Comparison of ENCODE assay signal across 8 cellular contexts in genomic region chr16:56931769-56932587, GRCh38. TPM values are rescaled to one million over a fixed set of nuclear protein-coding genes. Genes with fewer than 3 reads are reported as not detected.
DNase-seq lines count a peak whose midpoint lies in the region; ATAC-seq and TF ChIP-seq lines count a peak whose summit lies in the region.

Gene HERPUD1, plus strand, starts transcription at chr16:56932142. Its CDS starts 103 bp downstream, at chr16:56932245.

- TF ChIP-seq CTCF in GM12872 (IDR thresholded peaks at IDR 0.05; ENCODE audit: insufficient read depth, low read depth, low read length): peak; percentile 11; the same call in 1 of the 3 replicates
- TF ChIP-seq CTCF in transverse colon (IDR thresholded peaks at IDR 0.05): peak in 3 of 5 experiments; percentile 23 to 48 (median 34)

- peaks cover 45% of the 10 kb centered on the region for H3K36me3 Mint-ChIP-seq in activated naive CD8-positive, alpha-beta T cell treated with anti-CD3 and anti-CD28 coated beads, Interleukin-2, amount 50 U/mL, for 24 hours (ENCODE audit: low read depth)

- H4K12ac ChIP-seq in trophoblast cell (ENCODE audit: low read depth, low read length): peak within 1 kb of the TSS; percentile 95

- peak; percentile 98 for TF ChIP-seq POLR2A in transverse colon (IDR thresholded peaks at IDR 0.05)

- H3K36me3 ChIP-seq in trophoblast cell (ENCODE audit: control insufficient read depth in 1 of 2, insufficient read depth in 2 of 2, low read length in 2 of 2) (peaks cover 4 to 8% of the 10 kb centered on the region in 2 experiments), transverse colon (peaks cover 0 to 21% (median 6%) of the 10 kb centered on the region in 4 donors)

- in situ Hi-C loops in transverse colon (cut with MboI; ENCODE audit: low pct_ligation_motif_present in 1 of 4, low pct_unique_long_range_greater_than_20kb in 1 of 4, low sequenced_read_pairs in 3 of 4): no loop called here

- no peaks in the 10 kb centered on the region for H3K27me3 ChIP-seq in trophoblast cell (ENCODE audit: insufficient read depth, low read length)
- H3K27me3 ChIP-seq in transverse colon: no peaks in the 10 kb centered on the region

- H3K9me3 ChIP-seq in trophoblast cell (ENCODE audit: insufficient read depth, low read depth, low read length) (no peaks in the 10 kb centered on the region), transverse colon (no peaks in the 10 kb centered on the region)

- no peaks in the 10 kb centered on the region for H3K27me3 Mint-ChIP-seq in activated naive CD8-positive, alpha-beta T cell treated with anti-CD3 and anti-CD28 coated beads, Interleukin-2, amount 50 U/mL, for 24 hours

- peak within 1 kb of the TSS; percentile 96 for H3K4ac ChIP-seq in trophoblast cell (ENCODE audit: low read depth, low read length)

- H3K4me3 ChIP-seq in trophoblast cell (ENCODE audit: low read depth, low read length) (peak within 1 kb of the TSS; percentile 96), transverse colon (peak within 1 kb of the TSS; percentile 88 to 94 (median 91))

- peak within 1 kb of the TSS; percentile 92 for H3K4me3 Mint-ChIP-seq in activated naive CD8-positive, alpha-beta T cell treated with anti-CD3 and anti-CD28 coated beads, Interleukin-2, amount 50 U/mL, for 24 hours

- ATAC-seq in HG02763 (IDR thresholded peaks at IDR 0.05; ENCODE audit: unreplicated experiment) (peak; percentile 91), Right ventricle myocardium superior (ENCODE audit: poor library complexity) (peak; percentile 96)
- peak; percentile 96 for ATAC-seq in activated naive CD8-positive, alpha-beta T cell treated with anti-CD3 and anti-CD28 coated beads, Interleukin-2, amount 50 U/mL, for 24 hours

- WGBS in trophoblast cell (ENCODE audit: extremely low coverage, insufficient coverage, insufficient read length): no CpG with 5 or more reads among the region's 86 CpGs
- WGBS in transverse colon (ENCODE audit: low coverage in 1 of 2), 2 donors: 1% methylated on average over 59 of the region's 86 CpGs; no CpG with 5 or more reads in 1 of the 2 donors

- H3K27ac ChIP-seq in trophoblast cell (ENCODE audit: low read depth, low read length): peak within 1 kb of the TSS; percentile 78
- H3K27ac ChIP-seq in transverse colon: peak within 1 kb of the TSS; percentile 97 to 100 (median 98)

- peak within 1 kb of the TSS; percentile 47 for H2AK5ac ChIP-seq in trophoblast cell (ENCODE audit: low read length)

- peak; percentile 88 for DNase-seq in NCI-H1417 treated with DMSO at 0.1 percent for 48 hours (lab: John Stamatoyannopoulos, UW)
- DNase-seq in SW480 (ENCODE audit: low spot score): peak; percentile 97
- peak; percentile 99 for DNase-seq in activated naive CD8-positive, alpha-beta T cell treated with anti-CD3 and anti-CD28 coated beads, Interleukin-2, amount 50 U/mL, for 24 hours
- DNase-seq in Right ventricle myocardium superior: peak; percentile 99
- peak; percentile 97 to 99 for DNase-seq in trophoblast cell
- DNase-seq in transverse colon: peak; percentile 99

- peak within 1 kb of the TSS; percentile 78 for H3K9ac ChIP-seq in trophoblast cell (ENCODE audit: low read length)

- H3K4me2 ChIP-seq in trophoblast cell (ENCODE audit: low read length): peak within 1 kb of the TSS; percentile 89

- peak within 1 kb of the TSS; percentile 87 for H2AFZ ChIP-seq in trophoblast cell (ENCODE audit: insufficient read depth, low read length, poor library complexity)

- H3K14ac ChIP-seq in trophoblast cell (ENCODE audit: low read length): peak within 1 kb of the TSS; percentile 95

- intact Hi-C loops in Right ventricle myocardium superior (cut with DNase I) (loop anchor here (5.0 kb wide), 1 partner anchor 65 kb away; the partner anchor contains the start of gene SLC12A3), transverse colon (cut with DNase I; ENCODE audit: low total_unique reads) (no loop called here)

- H4K91ac ChIP-seq in trophoblast cell (ENCODE audit: low read depth, low read length): peak within 1 kb of the TSS; percentile 99

- no peaks in the 10 kb centered on the region for H3K9me3 Mint-ChIP-seq in activated naive CD8-positive, alpha-beta T cell treated with anti-CD3 and anti-CD28 coated beads, Interleukin-2, amount 50 U/mL, for 24 hours

- peak within 1 kb of the TSS; percentile 95 for H3K27ac Mint-ChIP-seq in activated naive CD8-positive, alpha-beta T cell treated with anti-CD3 and anti-CD28 coated beads, Interleukin-2, amount 50 U/mL, for 24 hours

- H3K79me1 ChIP-seq in trophoblast cell (ENCODE audit: low read length): peaks cover 15% of the 10 kb centered on the region

- H2BK12ac ChIP-seq in trophoblast cell (ENCODE audit: low read length): peak within 1 kb of the TSS; percentile 72

- H4K8ac ChIP-seq in trophoblast cell (ENCODE audit: low read depth, low read length): peak within 1 kb of the TSS; percentile 99

- H3K79me2 ChIP-seq in trophoblast cell (ENCODE audit: control insufficient read depth, insufficient read depth, low read length, poor library complexity): peaks cover 12% of the 10 kb centered on the region

- no peak for TF ChIP-seq EP300 in transverse colon (IDR thresholded peaks at IDR 0.05; ENCODE audit: low read depth)

- peaks cover 48% of the 10 kb centered on the region for H3K4me1 Mint-ChIP-seq in activated naive CD8-positive, alpha-beta T cell treated with anti-CD3 and anti-CD28 coated beads, Interleukin-2, amount 50 U/mL, for 24 hours

- H3K18ac ChIP-seq in trophoblast cell (ENCODE audit: low read length): peak within 1 kb of the TSS; percentile 92

- H2BK120ac ChIP-seq in trophoblast cell (ENCODE audit: insufficient read depth, low read length, poor library complexity): peak within 1 kb of the TSS; percentile 89

- no peak within 1 kb of the TSS for H3K23ac ChIP-seq in trophoblast cell (ENCODE audit: low read length)

- H2BK5ac ChIP-seq in trophoblast cell (ENCODE audit: low read depth, low read length, poor library complexity): peak within 1 kb of the TSS; percentile 77

- H3K4me1 ChIP-seq in trophoblast cell (ENCODE audit: control insufficient read depth in 1 of 2, insufficient read depth in 2 of 2, low read length in 2 of 2) (peaks cover 3 to 8% of the 10 kb centered on the region in 2 experiments), transverse colon (peaks cover 0 to 49% (median 37%) of the 10 kb centered on the region in 4 donors)

RNA-seq across cellular contexts. Expression of gene HERPUD1, which starts in this region (rescaled TPM):
- total RNA-seq in Right ventricle myocardium superior: 105 TPM
- 252 and 267 TPM in 2 replicates for polyA plus RNA-seq in trophoblast cell (2013)
- total RNA-seq in transverse colon: 100 to 1,000 TPM in 3 of 4 donors, 10 to 100 TPM in 1; 64.1 to 335 (median 186) TPM

Comparison
In these comparisons a context has a peak if more than half of its experiments do, and no peak if none do; other contexts are left out.
1. Peak in every context shown above with its lines: DNase-seq, ATAC-seq, H3K4me3 ChIP-seq and H3K27ac ChIP-seq.